ENCODE assay signal across 26 cellular contexts in the genomic region with DNA sequence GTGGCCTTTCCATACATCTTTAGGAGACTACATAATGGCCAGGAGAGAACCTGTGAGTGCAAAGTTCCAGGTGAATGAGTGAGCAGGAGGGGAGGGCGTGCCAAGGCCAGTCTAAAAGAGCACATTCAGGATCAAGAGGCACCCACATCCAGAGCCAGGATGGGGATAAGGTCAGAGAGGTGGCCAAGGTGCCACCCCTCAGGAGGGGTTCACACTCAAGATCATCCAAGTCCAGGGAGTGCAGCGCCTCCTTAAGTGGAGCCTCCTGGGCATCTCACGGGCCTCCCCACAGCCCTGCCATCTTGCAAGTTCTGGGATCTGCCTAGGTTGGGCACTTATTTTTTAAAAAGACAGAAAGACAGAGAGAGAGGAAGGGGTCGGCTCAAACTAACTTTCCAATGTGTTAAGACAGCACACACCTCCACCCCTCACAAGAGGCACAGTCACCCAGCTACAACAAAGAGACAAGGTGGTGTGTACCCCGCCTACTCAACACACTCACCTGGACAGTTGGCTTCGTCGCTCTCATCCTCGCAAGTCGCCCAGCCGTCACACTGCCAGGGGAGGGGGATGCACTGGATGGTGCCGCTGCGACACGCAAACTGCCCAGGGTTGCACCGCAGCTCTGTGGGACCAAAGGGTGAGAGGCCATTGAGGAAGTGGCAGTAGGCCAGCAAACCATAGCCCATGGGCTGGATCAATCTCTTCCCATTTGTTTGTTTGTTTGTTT. TPM values are rescaled to one million over a fixed set of nuclear protein-coding genes. Genes with fewer than 3 reads are reported as not detected.
DNase-seq lines count a peak whose midpoint lies in the region; ATAC-seq, FAIRE-seq and TF ChIP-seq lines count a peak whose summit lies in the region.
"Had no signal": no experiment of that assay in that cellular context is flagged by ENCODE, and none has a peak within 500 bp of the region (broad histone marks: within the 10 kb centered on the region; RNA-seq: fewer than 3 reads in every experiment).

No MANE protein-coding gene starts in this region.

- H3K9me3 ChIP-seq in H1 (ENCODE audit: insufficient read depth in 2 of 2, low read depth in 1 of 2, low read length in 1 of 2) (peaks cover 0 to 2% of the 10 kb centered on the region in 2 experiments; a peak in 1 of 4 replicates), PC-3 (ENCODE audit: low read length) (no peaks in the 10 kb centered on the region), mesenchymal stem cell (ENCODE audit: control insufficient read depth, low read length) (no peaks in the 10 kb centered on the region)
- H3K9me3 ChIP-seq: SK-N-SH had no signal

- no peak overlapping the region for H3K18ac ChIP-seq in H1 (ENCODE audit: extremely low read depth, low read length)
- no peak overlapping the region for H3K18ac ChIP-seq in mesenchymal stem cell (ENCODE audit: low read depth in 1 of 2, low read length in 2 of 2)

- no TSS peak for BruUV-seq in PC-3 (replicated peaks; lab: Mats Ljungman, UMichigan)

- H3K4me1 Mint-ChIP-seq in activated T-cell treated with anti-CD3 and anti-CD28 coated beads, Interleukin-2, amount 50 U/mL, for 24 hours (ENCODE audit: low read depth): peaks cover 17% of the 10 kb centered on the region
- H3K4me1 Mint-ChIP-seq in neural crest cell: peaks cover 31% of the 10 kb centered on the region

- H3K4me1 ChIP-seq in H1 (replicated peaks in 1 of 4; ENCODE audit: control insufficient read depth in 3 of 4, insufficient read depth in 4 of 4, low read length in 3 of 4): peaks cover 0 to 3% (median 0%) of the 10 kb centered on the region in 4 experiments; a peak in 1 of 7 replicates
- peaks cover 9% of the 10 kb centered on the region; the same call in 1 of the 2 replicates for H3K4me1 ChIP-seq in PC-3 (ENCODE audit: insufficient read depth, low read length)
- peaks cover 14% of the 10 kb centered on the region for H3K4me1 ChIP-seq in mesenchymal stem cell (ENCODE audit: control insufficient read depth, insufficient read depth, low read depth, low read length)

- H4K91ac ChIP-seq in H1 (replicated peaks; ENCODE audit: insufficient read length, low read length): no peak overlapping the region
- H4K91ac ChIP-seq in mesenchymal stem cell (ENCODE audit: low read length): no peak overlapping the region

- H3K36me3 ChIP-seq in H1 (ENCODE audit: control insufficient read depth in 2 of 4, insufficient read depth in 4 of 4, low read length in 3 of 4) (peaks cover 0 to 6% (median 2%) of the 10 kb centered on the region in 4 experiments; a peak in 3 of 8 replicates), PC-3 (ENCODE audit: low read depth, low read length) (no peaks in the 10 kb centered on the region), mesenchymal stem cell (ENCODE audit: control insufficient read depth in 1 of 2, insufficient read depth in 2 of 2, low read depth in 1 of 2, low read length in 2 of 2) (peaks cover 9 to 16% of the 10 kb centered on the region in 2 experiments)

- H3K14ac ChIP-seq in H1 (ENCODE audit: insufficient read length) (no peak overlapping the region), mesenchymal stem cell (ENCODE audit: low read length in 2 of 2) (no peak overlapping the region)

- H3K23me2 ChIP-seq in H1 (ENCODE audit: low read depth, low read length): no peaks in the 10 kb centered on the region

- H3K4me2 ChIP-seq in H1 (ENCODE audit: insufficient read depth in 1 of 2, low read depth in 2 of 2, low read length in 2 of 2): no peak overlapping the region
- no peak overlapping the region for H3K4me2 ChIP-seq in PC-3 (ENCODE audit: low read length)
- no peak overlapping the region for H3K4me2 ChIP-seq in mesenchymal stem cell (ENCODE audit: low read length, poor library complexity, severe bottlenecking)
- H3K4me2 ChIP-seq: SK-N-SH had no signal

- no peak overlapping the region for H3K23ac ChIP-seq in H1 (ENCODE audit: insufficient read length)
- H3K23ac ChIP-seq in mesenchymal stem cell (ENCODE audit: low read length in 2 of 2): no peak overlapping the region

- H3K4me3 ChIP-seq in H1 (ENCODE audit: extremely low read depth in 1 of 4, insufficient read depth in 2 of 4, low read depth in 3 of 4, low read length in 4 of 4) (no peak overlapping the region), PC-3 (ENCODE audit: low read length) (no peak overlapping the region), mesenchymal stem cell (ENCODE audit: insufficient read depth in 1 of 2, low read depth in 1 of 2, low read length in 2 of 2) (no peak overlapping the region)

- H2BK12ac ChIP-seq in H1 (ENCODE audit: low read depth, low read length): 0 out of 2 replicates have a peak overlapping the region, but pooled peaks have one; percentile 9
- no peak overlapping the region for H2BK12ac ChIP-seq in mesenchymal stem cell (ENCODE audit: low read length in 2 of 2)

- DNase-seq in activated T-cell treated with anti-CD3 and anti-CD28 coated beads, Interleukin-2, amount 50 U/mL, for 24 hours: no peak
- no peak for DNase-seq in activated T-cell treated with anti-CD3 and anti-CD28 coated beads, Interleukin-2, amount 50 U/mL, for 1 hour
- DNase-seq in H1 (ENCODE audit: low read depth in 1 of 2, low spot score in 2 of 2) (no peak), neural crest cell (ENCODE audit: low read depth, low spot score) (no peak), PC-3 (no peak), mesenchymal stem cell (no peak), NOMO-1 (lab: John Stamatoyannopoulos, UW; ENCODE audit: unreplicated experiment in 2 of 2) (no peak)
- DNase-seq: 8988T, AML-193, DMS53, GDM1, GOT3, MM.1S, NCI-H1048, NCI-H1417 treated with DMSO at 0.1 percent for 48 hours, NCI-H187, NCI-H226, NCI-H510A treated with DMSO at 0.1 percent for 48 hours, NCI-H748 treated with DMSO at 0.1 percent for 48 hours, SIG-M5, SK-N-SH had no signal

- H3K27me3 ChIP-seq in H1 (replicated peaks in 1 of 4; ENCODE audit: control insufficient read depth in 3 of 4, extremely low read depth in 1 of 4, insufficient read depth in 3 of 4, low read length in 3 of 4): no peaks in the 10 kb centered on the region
- H3K27me3 ChIP-seq in PC-3 (ENCODE audit: low read length): no peaks in the 10 kb centered on the region
- no peaks in the 10 kb centered on the region for H3K27me3 ChIP-seq in mesenchymal stem cell (ENCODE audit: control insufficient read depth in 1 of 2, insufficient read depth in 1 of 2, low read length in 2 of 2)

- H3K56ac ChIP-seq in H1 (replicated peaks; ENCODE audit: insufficient read length, low read depth, low read length): no peak overlapping the region

- peaks cover 0 to 11% of the 10 kb centered on the region in 2 experiments; a peak in 2 of 4 replicates for H3K79me2 ChIP-seq in H1 (ENCODE audit: control insufficient read depth in 1 of 2, insufficient read depth in 2 of 2, low read length in 2 of 2)
- H3K79me2 ChIP-seq in PC-3 (ENCODE audit: low read length): 0 out of 2 replicates have a peak, but pooled peaks cover 5% of the 10 kb centered on the region

- no peak for ATAC-seq in PC-3
- ATAC-seq: Panc1 had no signal

- no peak for TF ChIP-seq POLR2A in H1 (IDR thresholded peaks at IDR 0.05; ENCODE audit: control extremely low read depth in 1 of 2, low read depth in 2 of 2, low read length in 2 of 2)

- POLR2A ChIA-PET in H1 (lab: Charles Lee; ENCODE audit: partially characterized antibody) (interaction anchor here (1.5 kb wide), 1 partner anchor 10 kb away, joined by 3 read pairs; no protein-coding TSS in a partner anchor), PC-3 (lab: Charles Lee; ENCODE audit: unreplicated experiment) (no interaction called here)

- no peak for TF ChIP-seq RAD21 in H1 (IDR thresholded peaks at IDR 0.05 in 1 of 2, conservative IDR thresholded peaks at IDR 0.05 in 1 of 2; ENCODE audit: low read depth in 2 of 2, low read length in 2 of 2)

- H3F3A ChIP-seq in PC-3 (ENCODE audit: low read length, unreplicated experiment): no peaks in the 10 kb centered on the region

- no peak for FAIRE-seq in H1 (lab: Jason Lieb, UNC)
- FAIRE-seq: D721Med had no signal

- peak overlapping the region; percentile 58 for H3K27ac Mint-ChIP-seq in activated T-cell treated with anti-CD3 and anti-CD28 coated beads, Interleukin-2, amount 50 U/mL, for 24 hours
- peak overlapping the region; percentile 82 for H3K27ac Mint-ChIP-seq in neural crest cell (ENCODE audit: unreplicated experiment)

- H3K36me3 Mint-ChIP-seq in activated T-cell treated with anti-CD3 and anti-CD28 coated beads, Interleukin-2, amount 50 U/mL, for 24 hours (ENCODE audit: low read depth): peaks cover 57% of the 10 kb centered on the region
- H3K36me3 Mint-ChIP-seq in neural crest cell (ENCODE audit: low read depth): peaks cover 14% of the 10 kb centered on the region

- intact Hi-C loops in PC-3 (cut with micrococcal nuclease): no loop called here

- H3K79me1 ChIP-seq in H1 (ENCODE audit: low read depth, low read length): peaks cover 4% of the 10 kb centered on the region
- H3K79me1 ChIP-seq in mesenchymal stem cell (replicated peaks; ENCODE audit: low read length, poor library complexity, severe bottlenecking): peaks cover 42% of the 10 kb centered on the region

- WGBS in H1 (ENCODE audit: extremely low coverage in 1 of 2, insufficient coverage in 1 of 2, insufficient read length in 1 of 2, insufficient replicate concordance in 2 of 2, low coverage in 1 of 2, low lambda C conversion rate in 2 of 2, missing lambda C conversion rate in 1 of 2), 2 experiments: 93% methylated on average over 14 of the region's 14 CpGs; no CpG with 5 or more reads in 1 of the 2 experiments
- 99% methylated on average over 13 of the region's 14 CpGs for WGBS in mesenchymal stem cell

- no peaks in the 10 kb centered on the region for H3K9me3 Mint-ChIP-seq in activated T-cell treated with anti-CD3 and anti-CD28 coated beads, Interleukin-2, amount 50 U/mL, for 24 hours
- H3K9me3 Mint-ChIP-seq in neural crest cell: no peaks in the 10 kb centered on the region

- CTCF ChIA-PET in H1 (lab: Charles Lee; ENCODE audit: partially characterized antibody): interaction anchor here (0.9 to 2.7 kb wide), 2 partner anchors 15 to 23 kb away, joined by 3 to 10 read pairs; no protein-coding TSS in a partner anchor
- CTCF ChIA-PET in PC-3 (lab: Charles Lee): no interaction called here

- no peak overlapping the region for H3K4me3 Mint-ChIP-seq in activated T-cell treated with anti-CD3 and anti-CD28 coated beads, Interleukin-2, amount 50 U/mL, for 24 hours
- no peak overlapping the region for H3K4me3 Mint-ChIP-seq in neural crest cell

- no peak overlapping the region for H2BK20ac ChIP-seq in H1 (ENCODE audit: low read length)

- H3K4ac ChIP-seq in H1 (replicated peaks; ENCODE audit: insufficient read length, low read depth, low read length) (no peak overlapping the region), mesenchymal stem cell (ENCODE audit: low read depth in 1 of 2, low read length in 2 of 2) (no peak overlapping the region)

- no peaks in the 10 kb centered on the region for H3K27me3 Mint-ChIP-seq in activated T-cell treated with anti-CD3 and anti-CD28 coated beads, Interleukin-2, amount 50 U/mL, for 24 hours
- no peaks in the 10 kb centered on the region for H3K27me3 Mint-ChIP-seq in neural crest cell (ENCODE audit: low read depth)

- peak overlapping the region; percentile 88 for H4K8ac ChIP-seq in H1 (ENCODE audit: extremely low read depth, insufficient read depth, low read length)
- no peak overlapping the region for H4K8ac ChIP-seq in mesenchymal stem cell (ENCODE audit: low read length)

- H2BK5ac ChIP-seq in H1 (ENCODE audit: low read depth, low read length) (peak overlapping the region; percentile 66; the same call in 1 of the 2 replicates), mesenchymal stem cell (ENCODE audit: low read depth, low read length, poor library complexity, severe bottlenecking) (no peak overlapping the region)

- H2BK15ac ChIP-seq in H1 (ENCODE audit: low read length): no peak overlapping the region
- no peak overlapping the region for H2BK15ac ChIP-seq in mesenchymal stem cell (ENCODE audit: low read depth, poor library complexity, severe bottlenecking)

- TF ChIP-seq CTCF in H1 (IDR thresholded peaks at IDR 0.05; ENCODE audit: control extremely low read depth in 1 of 3, insufficient read depth in 1 of 3, low read depth in 1 of 3, low read length in 3 of 3) (no peak), neural crest cell (conservative IDR thresholded peaks at IDR 0.05) (no peak), PC-3 (conservative IDR thresholded peaks at IDR 0.05; ENCODE audit: low read depth, low read length) (no peak)

- H2AK5ac ChIP-seq in H1 (ENCODE audit: low read depth, low read length) (no peak overlapping the region), mesenchymal stem cell (ENCODE audit: low read length, severe bottlenecking) (no peak overlapping the region)

- TF ChIP-seq EP300 in H1 (IDR thresholded peaks at IDR 0.05; ENCODE audit: borderline replicate concordance in 1 of 2, low read depth in 2 of 2, low read length in 2 of 2): no peak

- H3K9ac ChIP-seq in H1 (replicated peaks in 1 of 4; ENCODE audit: extremely low read depth in 1 of 4, low read depth in 3 of 4, low read length in 3 of 4): no peak overlapping the region
- no peak overlapping the region for H3K9ac ChIP-seq in PC-3 (ENCODE audit: low read length)
- H3K9ac ChIP-seq in mesenchymal stem cell (ENCODE audit: low read length): no peak overlapping the region
- H3K9ac ChIP-seq: SK-N-SH had no signal

- no peak overlapping the region for H4K5ac ChIP-seq in H1 (ENCODE audit: insufficient read length, low read depth, low read length)

- H2AFZ ChIP-seq in H1 (ENCODE audit: low read length) (no peak overlapping the region), PC-3 (ENCODE audit: low read length) (no peak overlapping the region), mesenchymal stem cell (ENCODE audit: low read depth, low read length) (no peak overlapping the region)

- H4K20me1 ChIP-seq in H1 (replicated peaks in 1 of 2; ENCODE audit: control insufficient read depth in 1 of 2, insufficient read depth in 2 of 2, low read length in 2 of 2) (peaks cover 5 to 9% of the 10 kb centered on the region in 2 experiments), PC-3 (ENCODE audit: low read length) (no peaks in the 10 kb centered on the region; the same call in 1 of the 2 replicates)

- H2BK120ac ChIP-seq in H1 (replicated peaks; ENCODE audit: low read depth, low read length): no peak overlapping the region
- H2BK120ac ChIP-seq in mesenchymal stem cell (ENCODE audit: low read depth, low read length): no peak overlapping the region

- H3K27ac ChIP-seq in H1 (ENCODE audit: low read depth, low read length) (no peak overlapping the region), PC-3 (ENCODE audit: low read length) (no peak overlapping the region), mesenchymal stem cell (ENCODE audit: low read length, poor library complexity, severe bottlenecking) (no peak overlapping the region)
- H3K27ac ChIP-seq: C4-2B had no signal

- H3K9me2 ChIP-seq in PC-3 (replicated peaks; ENCODE audit: low read length): no peaks in the 10 kb centered on the region
- H3K9me2 ChIP-seq: SK-N-SH had no signal

RNA-seq across cellular contexts. Expression of a gene that starts 33.2 kb away (rescaled TPM):
- 62.2 and 65.5 TPM in 2 replicates for total RNA-seq in H1 (2021; fragmentation: NEBNext Ultra II Directional; extraction: Animal tissue kit (Norgen Biotek cat#: 25700))
- polyA plus RNA-seq in H1 (2011; rRNA removed): 42.3 and 74.8 TPM in 2 replicates
- 42.6 TPM for polyA plus RNA-seq in H1 (2011; cell fraction: cytosol; rRNA removed)
- polyA plus RNA-seq in H1 (2011; cell fraction: nucleus; rRNA removed): 58.0 TPM
- polyA plus RNA-seq in H1 (2012, experiment 1 of 2): 49.8 to 57.4 TPM (median 51.5 TPM) in 4 replicates
- polyA plus RNA-seq in H1 (2012, experiment 2 of 2): 59.6 TPM
- 53.6 TPM for polyA plus RNA-seq in H1 (2013, experiment 1 of 2)
- 60.2 TPM for polyA plus RNA-seq in H1 (2013, experiment 2 of 2)
- 47.2 and 62.3 TPM in 2 replicates for polyA minus RNA-seq in H1 (2011; rRNA and poly(A)+ RNA removed)
- polyA minus RNA-seq in H1 (2011; cell fraction: cytosol; rRNA and poly(A)+ RNA removed): 46.5 TPM
- polyA minus RNA-seq in H1 (2011; cell fraction: nucleus; rRNA and poly(A)+ RNA removed): 33.3 TPM
- total RNA-seq in neural crest cell (83.6 and 91.6 TPM in 2 replicates), PC-3 (2014; rRNA removed) (36.1 and 46.1 TPM in 2 replicates)
- polyA plus RNA-seq in mesenchymal stem cell (2013, experiment 1 of 2): 30.8 TPM
- 29.3 TPM for polyA plus RNA-seq in mesenchymal stem cell (2013, experiment 2 of 2)

RNA-seq across cellular contexts. Expression of a gene that starts 42.1 kb away (rescaled TPM):
- not detected in 2 replicates for total RNA-seq in H1 (2021; fragmentation: NEBNext Ultra II Directional; extraction: Animal tissue kit (Norgen Biotek cat#: 25700))
- polyA plus RNA-seq in H1 (2011; rRNA removed): not detected in 2 replicates
- polyA plus RNA-seq in H1 (2011; cell fraction: cytosol; rRNA removed): not detected
- polyA plus RNA-seq in H1 (2011; cell fraction: nucleus; rRNA removed): not detected
- polyA plus RNA-seq in H1 (2012, experiment 1 of 2): not detected in 4 replicates
- not detected for polyA plus RNA-seq in H1 (2012, experiment 2 of 2)
- polyA plus RNA-seq in H1 (2013, experiment 1 of 2): not detected
- 0.02 TPM for polyA plus RNA-seq in H1 (2013, experiment 2 of 2)
- 0.13 TPM in 1 of 2 replicates, not detected in the other for polyA minus RNA-seq in H1 (2011; rRNA and poly(A)+ RNA removed)
- polyA minus RNA-seq in H1 (2011; cell fraction: cytosol; rRNA and poly(A)+ RNA removed): not detected
- not detected for polyA minus RNA-seq in H1 (2011; cell fraction: nucleus; rRNA and poly(A)+ RNA removed)
- total RNA-seq in neural crest cell (not detected in 2 replicates), PC-3 (2014; rRNA removed) (0.17 TPM in 1 of 2 replicates, not detected in the other)
- not detected for polyA plus RNA-seq in mesenchymal stem cell (2013, experiment 1 of 2)
- polyA plus RNA-seq in mesenchymal stem cell (2013, experiment 2 of 2): not detected
- total RNA-seq: LHCN-M2 had no signal
- polyA plus RNA-seq: AG04450, SK-N-SH had no signal

RNA-seq across cellular contexts. Expression of a gene that starts 55.4 kb away (rescaled TPM):
- total RNA-seq in H1 (2021; fragmentation: NEBNext Ultra II Directional; extraction: Animal tissue kit (Norgen Biotek cat#: 25700)): 16.0 and 18.6 TPM in 2 replicates
- 12.2 and 16.7 TPM in 2 replicates for polyA plus RNA-seq in H1 (2011; rRNA removed)
- polyA plus RNA-seq in H1 (2011; cell fraction: cytosol; rRNA removed): 18.9 TPM
- polyA plus RNA-seq in H1 (2011; cell fraction: nucleus; rRNA removed): 17.1 TPM
- 10.7 to 15.4 TPM (median 14.2 TPM) in 4 replicates for polyA plus RNA-seq in H1 (2012, experiment 1 of 2)
- polyA plus RNA-seq in H1 (2012, experiment 2 of 2): 10.9 TPM
- 9.0 TPM for polyA plus RNA-seq in H1 (2013, experiment 1 of 2)
- polyA plus RNA-seq in H1 (2013, experiment 2 of 2): 9.0 TPM
- polyA minus RNA-seq in H1 (2011; rRNA and poly(A)+ RNA removed): 4.1 and 5.7 TPM in 2 replicates
- polyA minus RNA-seq in H1 (2011; cell fraction: cytosol; rRNA and poly(A)+ RNA removed): 5.6 TPM
- polyA minus RNA-seq in H1 (2011; cell fraction: nucleus; rRNA and poly(A)+ RNA removed): 4.3 TPM
- 22.7 and 23.5 TPM in 2 replicates for total RNA-seq in neural crest cell
- total RNA-seq in PC-3 (2014; rRNA removed): 12.6 and 22.9 TPM in 2 replicates
- 11.9 TPM for polyA plus RNA-seq in mesenchymal stem cell (2013, experiment 1 of 2)
- 11.8 TPM for polyA plus RNA-seq in mesenchymal stem cell (2013, experiment 2 of 2)
